ENCODE assay signal across 8 cellular contexts in the genomic region with DNA sequence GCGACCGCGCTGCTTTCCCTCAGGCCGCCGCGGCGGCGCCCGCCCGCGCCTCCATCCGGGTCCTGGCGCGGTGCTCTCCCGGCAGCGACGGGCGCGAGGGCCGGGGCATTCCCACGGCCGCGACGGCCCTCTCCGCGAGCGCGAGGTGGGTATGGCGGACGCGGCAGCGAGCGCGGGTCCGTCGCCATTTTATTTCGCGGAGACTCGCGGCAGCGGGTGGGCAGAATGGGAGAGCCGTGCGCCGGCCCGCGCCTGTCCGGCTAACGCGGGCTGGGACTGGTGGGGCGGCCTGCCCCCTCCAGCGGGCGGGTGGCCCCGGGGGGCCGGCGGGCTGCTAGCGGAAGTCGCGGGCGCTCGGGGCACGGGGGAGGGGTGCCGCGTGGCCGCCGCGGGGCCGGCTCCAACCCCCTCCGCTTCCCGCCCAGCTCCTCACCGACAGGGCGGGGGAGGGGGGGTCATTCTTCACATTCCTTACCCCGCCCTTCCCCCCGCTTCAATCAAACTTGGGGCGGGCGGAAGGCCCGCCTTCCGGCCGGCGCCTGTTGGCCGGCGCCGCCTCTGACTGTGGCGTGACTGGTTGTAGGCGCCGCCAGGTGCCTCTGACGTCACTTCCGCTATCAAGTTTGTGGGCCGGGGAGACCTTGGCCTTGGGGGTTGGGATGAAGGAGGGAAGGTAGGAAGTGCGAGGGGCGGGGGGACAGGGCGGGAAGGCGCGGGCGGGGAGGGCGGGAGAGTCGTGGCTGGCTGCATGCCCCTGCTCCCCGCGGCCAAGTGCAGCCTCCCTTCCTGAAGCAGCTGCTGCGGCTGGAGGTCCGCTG.
DNase-seq lines count a peak whose midpoint lies in the region; ATAC-seq and TF ChIP-seq lines count a peak whose summit lies in the region.

No MANE protein-coding gene starts in this region.

- H3K36me3 ChIP-seq in PC-3 (ENCODE audit: low read depth, low read length), result peaks cover 9% of the 10 kb centered on the region; the same call in 1 of the 2 replicates
- H3K36me3 ChIP-seq in muscle layer of colon (ENCODE audit: insufficient read depth, low read length), result no peaks in the 10 kb centered on the region

- ATAC-seq in GM21717 (IDR thresholded peaks at IDR 0.05; ENCODE audit: unreplicated experiment) (peak; percentile 67), PC-3 (peak; percentile 64), esophagus mucosa (peak; percentile 90)
- ATAC-seq in activated T-cell treated with anti-CD3 and anti-CD28 coated beads, Interleukin-2, amount 50 U/mL, for 4 hours, result peak; percentile 76 to 77

- H3K9me3 Mint-ChIP-seq in activated T-cell treated with anti-CD3 and anti-CD28 coated beads, Interleukin-2, amount 50 U/mL, for 4 hours, result no peaks in the 10 kb centered on the region

- peaks cover 5% of the 10 kb centered on the region for H3K36me3 Mint-ChIP-seq in activated T-cell treated with anti-CD3 and anti-CD28 coated beads, Interleukin-2, amount 50 U/mL, for 4 hours (ENCODE audit: insufficient read depth)

- peak overlapping the region; percentile 86 for H3K4me3 Mint-ChIP-seq in activated T-cell treated with anti-CD3 and anti-CD28 coated beads, Interleukin-2, amount 50 U/mL, for 4 hours

- H3K4me2 ChIP-seq in PC-3 (ENCODE audit: low read length), result peak overlapping the region; percentile 97

- peak overlapping the region; percentile 95 for H3K27ac ChIP-seq in PC-3 (ENCODE audit: low read length)
- peak overlapping the region; percentile 98 for H3K27ac ChIP-seq in muscle layer of colon (ENCODE audit: low read depth, low read length)

- peaks cover 46% of the 10 kb centered on the region for H3K79me2 ChIP-seq in PC-3 (ENCODE audit: low read length)

- no peaks in the 10 kb centered on the region for H3K9me2 ChIP-seq in PC-3 (replicated peaks; ENCODE audit: low read length)

- H3K9me3 ChIP-seq in PC-3 (ENCODE audit: low read length) (no peaks in the 10 kb centered on the region), muscle layer of colon (ENCODE audit: low read length) (no peaks in the 10 kb centered on the region)

- no peaks in the 10 kb centered on the region for H3K27me3 Mint-ChIP-seq in activated T-cell treated with anti-CD3 and anti-CD28 coated beads, Interleukin-2, amount 50 U/mL, for 4 hours (ENCODE audit: low read depth)

- H4K20me1 ChIP-seq in PC-3 (ENCODE audit: low read length), result peaks cover 41% of the 10 kb centered on the region

- no TSS peak for BruUV-seq in PC-3 (replicated peaks; lab: Mats Ljungman, UMichigan)

- intact Hi-C loops in PC-3 (cut with micrococcal nuclease), result loop anchor here (2.0 to 5.0 kb wide), 2 partner anchors 26 to 79 kb away; no protein-coding TSS in a partner anchor

- peak overlapping the region; percentile 90 for H3K4me3 ChIP-seq in Jurkat, Clone E6-1 (ENCODE audit: low read length)
- H3K4me3 ChIP-seq in PC-3 (ENCODE audit: low read length) (peak overlapping the region; percentile 99), muscle layer of colon (ENCODE audit: low read depth in 1 of 2, low read length in 2 of 2) (peak overlapping the region; percentile 57 to 79)

- no peaks in the 10 kb centered on the region for H3K27me3 ChIP-seq in PC-3 (ENCODE audit: low read length)
- H3K27me3 ChIP-seq in muscle layer of colon (ENCODE audit: control insufficient read depth in 1 of 2, insufficient read depth in 2 of 2, low read length in 2 of 2), result no peaks in the 10 kb centered on the region

- CTCF ChIA-PET in PC-3 (lab: Charles Lee), result interaction anchor here (0.7 kb wide), 1 partner anchor 68 kb away, joined by 5 read pairs; no protein-coding TSS in a partner anchor

- TF ChIP-seq CTCF in PC-3 (conservative IDR thresholded peaks at IDR 0.05; ENCODE audit: low read depth, low read length), result no peak

- peak; percentile 88 for DNase-seq in DMS53 treated with DMSO at 0.1 percent for 48 hours (lab: John Stamatoyannopoulos, UW; ENCODE audit: unreplicated experiment)
- DNase-seq in Jurkat, Clone E6-1 (ENCODE audit: low read depth, low spot score), result peak; percentile 98
- peak; percentile 97 for DNase-seq in PC-3
- DNase-seq in activated T-cell treated with anti-CD3 and anti-CD28 coated beads, Interleukin-2, amount 50 U/mL, for 4 hours, result peak; percentile 92
- DNase-seq in stimulated activated CD8-positive, alpha-beta memory T cell treated with anti-CD3 and anti-CD28 coated beads, Interleukin-7, amount 100 ng/mL, for 1 hour (ENCODE audit: low read depth in 2 of 2), result peak; percentile 82

- POLR2A ChIA-PET in PC-3 (lab: Charles Lee; ENCODE audit: unreplicated experiment), result interaction anchor here (0.6 to 0.7 kb wide), 6 partner anchors 19 to 1105 kb away, joined by 3 to 6 read pairs (median 6); no protein-coding TSS in a partner anchor

- peak overlapping the region; percentile 56; the same call in 1 of the 2 replicates for H2AFZ ChIP-seq in PC-3 (ENCODE audit: low read length)

- H3K4me1 ChIP-seq in PC-3 (ENCODE audit: insufficient read depth, low read length) (peaks cover 17% of the 10 kb centered on the region; the same call in 1 of the 2 replicates), muscle layer of colon (ENCODE audit: insufficient read depth, low read length) (peaks cover 39% of the 10 kb centered on the region)

- peaks cover 47% of the 10 kb centered on the region for H3K4me1 Mint-ChIP-seq in activated T-cell treated with anti-CD3 and anti-CD28 coated beads, Interleukin-2, amount 50 U/mL, for 4 hours (ENCODE audit: low read depth)

- H3K9ac ChIP-seq in PC-3 (ENCODE audit: low read length) (peak overlapping the region; percentile 99), muscle layer of colon (ENCODE audit: low read length) (peak overlapping the region; percentile 66)

- H3F3A ChIP-seq in PC-3 (ENCODE audit: low read length, unreplicated experiment), result peaks cover 5% of the 10 kb centered on the region

Comparison
In these comparisons a context has a peak if more than half of its experiments do, and no peak if none do; other contexts are left out.
1. Peak in every context shown above with its lines: DNase-seq, ATAC-seq, H3K4me3 ChIP-seq and H3K27ac ChIP-seq.